ENCODE assay signal across 1 cellular context in the genomic region with DNA sequence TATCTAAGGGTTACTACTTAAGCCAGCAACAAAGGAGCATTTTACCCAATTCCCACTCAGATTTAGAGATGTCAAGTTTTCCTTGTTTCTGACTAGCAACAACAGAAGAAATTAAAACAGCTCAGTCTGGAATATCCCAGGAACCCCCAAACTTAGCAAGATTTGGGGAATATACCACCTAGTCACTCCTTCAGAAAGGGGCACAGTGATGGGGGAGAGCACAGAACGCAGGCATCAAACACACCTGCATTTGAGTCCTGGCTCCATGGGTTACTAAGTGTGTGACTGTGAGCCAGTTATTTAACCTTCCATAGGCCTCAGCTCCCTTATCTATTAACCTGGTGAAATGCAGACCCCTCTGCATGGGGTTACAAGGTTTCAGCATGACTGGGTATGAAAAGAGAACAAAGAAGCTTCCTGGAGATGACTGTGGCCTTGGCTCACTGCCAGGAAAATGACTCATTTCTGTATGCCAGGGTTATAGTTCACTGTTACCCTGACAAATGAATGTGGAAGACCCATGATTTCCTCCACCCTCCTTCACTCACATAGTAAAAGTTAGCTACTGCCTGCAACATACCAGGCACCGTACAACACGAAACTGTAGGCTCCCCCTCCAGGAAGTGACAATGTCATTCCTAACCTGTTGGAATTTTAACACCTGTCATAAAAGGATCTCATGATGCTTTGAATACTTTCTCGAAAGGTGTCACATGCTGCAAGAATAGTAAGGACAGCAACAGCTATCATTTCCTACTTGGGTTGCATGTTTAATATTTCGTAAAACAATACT.
TF ChIP-seq lines count a peak whose summit lies in the region.

No MANE protein-coding gene starts in this region.

TF ChIP-seq in HepG2, 621 proteins besides CTCF, POLR2A, EP300 and RAD21 (continued from another document and continues in another):
- TF ChIP-seq PRDM10 (CRISPR knock-in tag; IDR thresholded peaks at IDR 0.05; ENCODE audit: low read depth) (peak; percentile 40; the same call in 1 of the 2 replicates), BCL6 (CRISPR knock-in tag; IDR thresholded peaks at IDR 0.05) (0 out of 2 replicates have a peak, but pooled peaks have one; percentile 58), TEAD3 (CRISPR knock-in tag; optimal IDR thresholded peaks at IDR 0.05; ENCODE audit: borderline replicate concordance) (peak; percentile 86), NCOA2 (CRISPR knock-in tag; IDR thresholded peaks at IDR 0.05) (0 out of 2 replicates have a peak, but pooled peaks have one; percentile 60), ZNF30 (CRISPR knock-in tag; IDR thresholded peaks at IDR 0.05) (no peak), ZSCAN30 (CRISPR knock-in tag; IDR thresholded peaks at IDR 0.05) (no peak), ZNF614 (CRISPR knock-in tag; IDR thresholded peaks at IDR 0.05; ENCODE audit: borderline replicate concordance) (peak; percentile 76; the same call in 1 of the 2 replicates), ZNF317 (CRISPR knock-in tag; IDR thresholded peaks at IDR 0.05) (0 out of 2 replicates have a peak, but pooled peaks have one; percentile 52), PTBP1 (IDR thresholded peaks at IDR 0.05; ENCODE audit: low read depth, low read length, poor library complexity, severe bottlenecking) (no peak), ATF7 (IDR thresholded peaks at IDR 0.05) (peak; percentile 30; the same call in 1 of the 2 replicates), ATF7 (CRISPR knock-in tag; IDR thresholded peaks at IDR 0.05) (no peak; the same call in 1 of the 2 replicates), GTF2F1 (IDR thresholded peaks at IDR 0.05; ENCODE audit: low read length) (peak; percentile 92), ZMYM4 (CRISPR knock-in tag; IDR thresholded peaks at IDR 0.05) (0 out of 2 replicates have a peak, but pooled peaks have one; percentile 17), ZNF704 (CRISPR knock-in tag; IDR thresholded peaks at IDR 0.05; ENCODE audit: borderline replicate concordance) (no peak), CREM (IDR thresholded peaks at IDR 0.05) (peak; percentile 50), CREM (CRISPR knock-in tag; IDR thresholded peaks at IDR 0.05) (no peak), JUND (CRISPR knock-in tag; IDR thresholded peaks at IDR 0.05) (peak; percentile 85), HNF4G (IDR thresholded peaks at IDR 0.05; ENCODE audit: borderline replicate concordance, low read depth, low read length) (peak; percentile 30; the same call in 1 of the 2 replicates), HNF4G (CRISPR knock-in tag; IDR thresholded peaks at IDR 0.05; ENCODE audit: borderline replicate concordance, low read depth) (no peak), IKZF5 (CRISPR knock-in tag; IDR thresholded peaks at IDR 0.05) (peak; percentile 68), ZNF34 (CRISPR knock-in tag; IDR thresholded peaks at IDR 0.05; ENCODE audit: borderline replicate concordance) (no peak), FOSL2 (CRISPR knock-in tag; IDR thresholded peaks at IDR 0.05) (peak; percentile 99), SOX5 (CRISPR knock-in tag; IDR thresholded peaks at IDR 0.05; ENCODE audit: borderline replicate concordance) (peak; percentile 91), RXRB (CRISPR knock-in tag; IDR thresholded peaks at IDR 0.05; ENCODE audit: borderline replicate concordance) (peak; percentile 83), BCLAF1 (IDR thresholded peaks at IDR 0.05) (no peak), ZC3H13 (CRISPR knock-in tag; IDR thresholded peaks at IDR 0.05) (no peak), MED1 (CRISPR knock-in tag; IDR thresholded peaks at IDR 0.05) (peak; percentile 48), ZNF878 (CRISPR knock-in tag; IDR thresholded peaks at IDR 0.05) (0 out of 2 replicates have a peak, but pooled peaks have one; percentile 14), HOXA3 (CRISPR knock-in tag; IDR thresholded peaks at IDR 0.05) (0 out of 2 replicates have a peak, but pooled peaks have one; percentile 20), PATZ1 (CRISPR knock-in tag; IDR thresholded peaks at IDR 0.05) (0 out of 2 replicates have a peak, but pooled peaks have one; percentile 22), IRF2 (CRISPR knock-in tag; IDR thresholded peaks at IDR 0.05) (peak; percentile 67)
- TF ChIP-seq, protein P1, sequence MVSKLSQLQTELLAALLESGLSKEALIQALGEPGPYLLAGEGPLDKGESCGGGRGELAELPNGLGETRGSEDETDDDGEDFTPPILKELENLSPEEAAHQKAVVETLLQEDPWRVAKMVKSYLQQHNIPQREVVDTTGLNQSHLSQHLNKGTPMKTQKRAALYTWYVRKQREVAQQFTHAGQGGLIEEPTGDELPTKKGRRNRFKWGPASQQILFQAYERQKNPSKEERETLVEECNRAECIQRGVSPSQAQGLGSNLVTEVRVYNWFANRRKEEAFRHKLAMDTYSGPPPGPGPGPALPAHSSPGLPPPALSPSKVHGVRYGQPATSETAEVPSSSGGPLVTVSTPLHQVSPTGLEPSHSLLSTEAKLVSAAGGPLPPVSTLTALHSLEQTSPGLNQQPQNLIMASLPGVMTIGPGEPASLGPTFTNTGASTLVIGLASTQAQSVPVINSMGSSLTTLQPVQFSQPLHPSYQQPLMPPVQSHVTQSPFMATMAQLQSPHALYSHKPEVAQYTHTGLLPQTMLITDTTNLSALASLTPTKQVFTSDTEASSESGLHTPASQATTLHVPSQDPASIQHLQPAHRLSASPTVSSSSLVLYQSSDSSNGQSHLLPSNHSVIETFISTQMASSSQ (IDR thresholded peaks at IDR 0.05; ENCODE audit: low read depth) = no peak
- TF ChIP-seq, protein P1 (CRISPR knock-in tag; IDR thresholded peaks at IDR 0.05; ENCODE audit: borderline replicate concordance) = peak; percentile 29; the same call in 1 of the 2 replicates
- TF ChIP-seq, protein P2, sequence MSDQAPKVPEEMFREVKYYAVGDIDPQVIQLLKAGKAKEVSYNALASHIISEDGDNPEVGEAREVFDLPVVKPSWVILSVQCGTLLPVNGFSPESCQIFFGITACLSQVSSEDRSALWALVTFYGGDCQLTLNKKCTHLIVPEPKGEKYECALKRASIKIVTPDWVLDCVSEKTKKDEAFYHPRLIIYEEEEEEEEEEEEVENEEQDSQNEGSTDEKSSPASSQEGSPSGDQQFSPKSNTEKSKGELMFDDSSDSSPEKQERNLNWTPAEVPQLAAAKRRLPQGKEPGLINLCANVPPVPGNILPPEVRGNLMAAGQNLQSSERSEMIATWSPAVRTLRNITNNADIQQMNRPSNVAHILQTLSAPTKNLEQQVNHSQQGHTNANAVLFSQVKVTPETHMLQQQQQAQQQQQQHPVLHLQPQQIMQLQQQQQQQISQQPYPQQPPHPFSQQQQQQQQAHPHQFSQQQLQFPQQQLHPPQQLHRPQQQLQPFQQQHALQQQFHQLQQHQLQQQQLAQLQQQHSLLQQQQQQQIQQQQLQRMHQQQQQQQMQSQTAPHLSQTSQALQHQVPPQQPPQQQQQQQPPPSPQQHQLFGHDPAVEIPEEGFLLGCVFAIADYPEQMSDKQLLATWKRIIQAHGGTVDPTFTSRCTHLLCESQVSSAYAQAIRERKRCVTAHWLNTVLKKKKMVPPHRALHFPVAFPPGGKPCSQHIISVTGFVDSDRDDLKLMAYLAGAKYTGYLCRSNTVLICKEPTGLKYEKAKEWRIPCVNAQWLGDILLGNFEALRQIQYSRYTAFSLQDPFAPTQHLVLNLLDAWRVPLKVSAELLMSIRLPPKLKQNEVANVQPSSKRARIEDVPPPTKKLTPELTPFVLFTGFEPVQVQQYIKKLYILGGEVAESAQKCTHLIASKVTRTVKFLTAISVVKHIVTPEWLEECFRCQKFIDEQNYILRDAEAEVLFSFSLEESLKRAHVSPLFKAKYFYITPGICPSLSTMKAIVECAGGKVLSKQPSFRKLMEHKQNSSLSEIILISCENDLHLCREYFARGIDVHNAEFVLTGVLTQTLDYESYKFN (CRISPR knock-in tag; conservative IDR thresholded peaks at IDR 0.05) = peak; percentile 58
- TF ChIP-seq, protein P3, sequence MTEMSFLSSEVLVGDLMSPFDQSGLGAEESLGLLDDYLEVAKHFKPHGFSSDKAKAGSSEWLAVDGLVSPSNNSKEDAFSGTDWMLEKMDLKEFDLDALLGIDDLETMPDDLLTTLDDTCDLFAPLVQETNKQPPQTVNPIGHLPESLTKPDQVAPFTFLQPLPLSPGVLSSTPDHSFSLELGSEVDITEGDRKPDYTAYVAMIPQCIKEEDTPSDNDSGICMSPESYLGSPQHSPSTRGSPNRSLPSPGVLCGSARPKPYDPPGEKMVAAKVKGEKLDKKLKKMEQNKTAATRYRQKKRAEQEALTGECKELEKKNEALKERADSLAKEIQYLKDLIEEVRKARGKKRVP (CRISPR knock-in tag; IDR thresholded peaks at IDR 0.05) = peak in 1 of 2 experiments; percentile 45; a peak in 1 of 4 replicates
